ENCODE assay signal across 18 cellular contexts in the genomic region with DNA sequence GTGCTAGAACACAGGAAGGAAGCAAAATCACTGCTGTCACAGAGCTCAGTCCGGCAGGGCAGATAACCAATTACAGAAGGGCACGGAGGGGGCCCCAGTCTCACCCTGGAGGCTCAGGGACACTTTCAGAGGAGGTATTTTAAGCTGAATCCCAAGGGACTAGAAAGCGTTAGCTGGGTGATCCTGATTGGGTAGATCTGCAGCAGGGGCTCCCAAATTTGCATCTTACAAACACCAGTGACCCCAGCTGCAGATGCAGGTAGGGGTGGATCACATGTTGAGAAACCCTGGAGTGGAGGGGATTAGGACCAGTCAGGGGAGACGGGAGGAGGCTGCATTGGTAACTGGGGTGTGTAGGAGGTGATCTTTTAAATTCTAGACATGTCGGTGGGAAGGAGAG.
DNase-seq lines count a peak whose midpoint lies in the region; ATAC-seq and TF ChIP-seq lines count a peak whose summit lies in the region.
"Had no signal": no experiment of that assay in that cellular context is flagged by ENCODE, and none has a peak within 500 bp of the region (broad histone marks: within the 10 kb centered on the region; RNA-seq: fewer than 3 reads in every experiment).

No MANE protein-coding gene starts in this region.

- H3K4me1 ChIP-seq in Peyer's patch, result no peaks in the 10 kb centered on the region
- H3K4me1 ChIP-seq: body of pancreas had no signal

- H3K27ac ChIP-seq in Peyer's patch, result no peak overlapping the region
- H3K27ac ChIP-seq: body of pancreas, hepatocyte had no signal

- no peaks in the 10 kb centered on the region for H3K36me3 ChIP-seq in Peyer's patch

- ATAC-seq in GM19467 (IDR thresholded peaks at IDR 0.05; ENCODE audit: unreplicated experiment), result peak; percentile 35
- ATAC-seq in HG03060 (IDR thresholded peaks at IDR 0.05; ENCODE audit: low read depth, unreplicated experiment), result peak; percentile 68
- no peak for ATAC-seq in GM19324 (IDR thresholded peaks at IDR 0.05; ENCODE audit: low FRiP score, unreplicated experiment)
- ATAC-seq in HG03045 (IDR thresholded peaks at IDR 0.05; ENCODE audit: unreplicated experiment), result no peak
- ATAC-seq: body of pancreas; HepG2; mucosa of descending colon; stimulated activated naive CD8-positive, alpha-beta T cell treated with anti-CD3 and anti-CD28 coated beads, Interleukin-15, Interleukin-2, amounts not matched to agents 100 U/mL and 50 U/mL, for 24 hours had no signal

- H3K4me3 ChIP-seq in GM12865 (ENCODE audit: low read depth, low read length) (peak overlapping the region; percentile 33), Peyer's patch (no peak overlapping the region)
- H3K4me3 ChIP-seq: body of pancreas, hepatocyte, mucosa of descending colon had no signal

- no peaks in the 10 kb centered on the region for H3K27me3 ChIP-seq in Peyer's patch
- H3K27me3 ChIP-seq: body of pancreas, hepatocyte had no signal

- TF ChIP-seq CTCF in GM12865 (IDR thresholded peaks at IDR 0.05; ENCODE audit: insufficient read depth, low read depth, low read length, missing control alignments) (no peak), Peyer's patch (IDR thresholded peaks at IDR 0.05) (no peak)

- DNase-seq in GM12865 (ENCODE audit: low read depth) (peak; percentile 62), Peyer's patch (peak in 2 of 3 donors; percentile 31 to 57), cerebellar cortex (ENCODE audit: low spot score) (no peak)
- DNase-seq in activated CD4-positive, CD25-positive, alpha-beta regulatory T cell (lab: John Stamatoyannopoulos, UW), result no peak
- DNase-seq: ACHN; activated naive CD4-positive, alpha-beta T cell; body of pancreas; H7; mucosa of descending colon; MV-4-11; NCI-H2171 treated with DMSO at 0.1 percent for 48 hours; stimulated activated naive CD8-positive, alpha-beta T cell treated with anti-CD3 and anti-CD28 coated beads, Interleukin-15, Interleukin-2, amounts not matched to agents 100 U/mL and 50 U/mL, for 24 hours had no signal

- H3K9me3 ChIP-seq in Peyer's patch, result no peaks in the 10 kb centered on the region
- H3K9me3 ChIP-seq: body of pancreas, mucosa of descending colon had no signal

- no peak for TF ChIP-seq POLR2A in Peyer's patch (IDR thresholded peaks at IDR 0.05)

Comparison
In these comparisons a context has a peak if more than half of its experiments do, and no peak if none do; other contexts are left out.
1. DNase-seq: peak in GM12865 (single experiment) and Peyer's patch (2 of 3); none in activated CD4-positive, CD25-positive, alpha-beta regulatory T cell (0 of 4) and cerebellar cortex (single experiment).
2. ATAC-seq: peak in GM19467 (single experiment) and HG03060 (single experiment); none in GM19324 (single experiment) and HG03045 (single experiment).